ENCODE assay signal across 1 cellular context in genomic region chr14:31283568-31284252, GRCh38.
TF ChIP-seq lines count a peak whose summit lies in the region.

No MANE protein-coding gene starts in this region.

TF ChIP-seq in SK-N-SH treated with all-trans-retinoic acid at 6 μM for 48 hours, 23 proteins besides CTCF, POLR2A, EP300 and RAD21 (continued from another document):
- TF ChIP-seq CSRNP3 (CRISPR knock-in tag; IDR thresholded peaks at IDR 0.05) = no peak
- no peak for TF ChIP-seq ARNTL (CRISPR knock-in tag; IDR thresholded peaks at IDR 0.05; ENCODE audit: borderline replicate concordance, low read depth)
- TF ChIP-seq ZNF70 (CRISPR knock-in tag; IDR thresholded peaks at IDR 0.05) = no peak
- no peak for TF ChIP-seq ZC3H10 (CRISPR knock-in tag; IDR thresholded peaks at IDR 0.05)
- no peak for TF ChIP-seq ZNF565 (CRISPR knock-in tag; conservative IDR thresholded peaks at IDR 0.05; ENCODE audit: low read depth)
